ENCODE assay signal across 8 cellular contexts in the genomic region with DNA sequence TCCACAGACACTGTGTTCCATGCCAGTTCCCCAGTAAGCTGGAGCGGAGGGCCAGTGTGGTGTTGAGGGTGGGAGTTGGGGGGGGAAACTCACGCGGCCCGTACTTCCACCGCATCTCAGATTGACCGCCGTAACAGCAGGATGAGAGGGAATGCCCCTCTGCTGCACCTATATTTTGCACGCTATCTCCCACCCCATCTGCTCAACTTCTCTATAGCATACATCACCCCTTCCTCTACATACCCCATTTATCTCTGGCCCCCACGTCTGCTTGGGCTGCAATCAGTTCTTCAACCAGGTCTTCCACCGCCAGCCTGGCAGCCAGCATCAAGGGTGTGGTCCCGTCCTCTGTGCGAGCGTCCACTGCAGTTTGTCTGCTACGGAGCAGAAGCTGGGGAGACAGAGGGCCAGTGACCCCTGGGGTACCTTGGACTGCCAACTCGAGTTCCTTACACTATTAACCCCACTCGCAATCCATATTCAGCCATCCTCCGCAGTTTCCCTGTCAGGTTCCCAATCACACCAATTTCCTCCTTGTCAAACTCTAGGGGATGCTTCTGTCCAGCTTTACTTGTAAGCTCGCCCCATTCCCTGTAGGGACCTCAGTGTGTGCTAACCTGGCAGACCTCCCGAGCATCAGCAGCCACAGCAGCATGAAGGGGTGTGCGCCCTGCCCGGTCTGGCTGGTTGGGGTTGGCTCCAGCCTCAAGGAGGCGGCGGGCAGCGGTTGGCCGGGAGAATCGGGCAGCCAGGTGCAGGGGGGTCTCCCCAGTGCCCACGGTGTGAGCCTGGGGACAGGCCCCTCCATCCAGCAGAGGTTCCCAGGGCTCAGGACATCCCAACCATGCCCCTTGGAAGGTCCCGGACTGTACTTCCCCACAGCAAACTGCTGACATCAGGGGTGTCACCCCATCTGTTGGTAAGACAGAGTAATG. TPM values are rescaled to one million over a fixed set of nuclear protein-coding genes. Genes with fewer than 3 reads are reported as not detected.
A peak's percentile ranks its signal among the peaks of the same experiment; 100 is the strongest.
DNase-seq lines count a peak whose midpoint lies in the region; ATAC-seq and TF ChIP-seq lines count a peak whose summit lies in the region.

No MANE protein-coding gene starts in this region.

- peak overlapping the region; percentile 86 for H3K4me2 ChIP-seq in smooth muscle cell

- no peaks in the 10 kb centered on the region for H3K36me3 ChIP-seq in iPS-18a (ENCODE audit: control insufficient read depth, low read depth, low read length)
- H3K36me3 ChIP-seq in smooth muscle cell (ENCODE audit: low read depth), result no peaks in the 10 kb centered on the region

- no peaks in the 10 kb centered on the region for H3K36me3 Mint-ChIP-seq in stimulated activated naive CD8-positive, alpha-beta T cell treated with anti-CD3 and anti-CD28 coated beads, Interleukin-15, Interleukin-2, amounts not matched to agents 100 ng/mL and 50 ng/mL, for 24 hours (ENCODE audit: low read depth)

- H3K4me1 ChIP-seq in iPS-18a (ENCODE audit: control insufficient read depth, low read depth, low read length) (peaks cover 25% of the 10 kb centered on the region), smooth muscle cell (ENCODE audit: low read depth) (peaks cover 18% of the 10 kb centered on the region)

- peaks cover 23% of the 10 kb centered on the region for H3F3A ChIP-seq in smooth muscle cell (ENCODE audit: low read depth)

- no peaks in the 10 kb centered on the region for H3K79me2 ChIP-seq in smooth muscle cell (ENCODE audit: low read depth)

- WGBS in smooth muscle cell (ENCODE audit: low lambda C conversion rate), result 68% methylated on average over 26 of the region's 28 CpGs

- no peaks in the 10 kb centered on the region for H3K27me3 ChIP-seq in iPS-18a (ENCODE audit: control insufficient read depth, insufficient read depth, low read length)
- H3K27me3 ChIP-seq in smooth muscle cell (ENCODE audit: low read depth), result no peaks in the 10 kb centered on the region

- DNase-seq in stimulated activated naive CD8-positive, alpha-beta T cell treated with anti-CD3 and anti-CD28 coated beads, Interleukin-15, Interleukin-2, amounts not matched to agents 100 U/mL and 50 U/mL, for 24 hours, result no peak
- DNase-seq in smooth muscle cell (lab: John Stamatoyannopoulos, UW; ENCODE audit: unreplicated experiment), result no peak
- DNase-seq in NCI-H510A treated with DMSO at 0.1 percent for 48 hours (lab: John Stamatoyannopoulos, UW), result no peak

- H3K4me1 Mint-ChIP-seq in stimulated activated naive CD8-positive, alpha-beta T cell treated with anti-CD3 and anti-CD28 coated beads, Interleukin-15, Interleukin-2, amounts not matched to agents 100 ng/mL and 50 ng/mL, for 24 hours (ENCODE audit: low read depth), result peaks cover 40% of the 10 kb centered on the region

- H3K9me3 Mint-ChIP-seq in stimulated activated naive CD8-positive, alpha-beta T cell treated with anti-CD3 and anti-CD28 coated beads, Interleukin-15, Interleukin-2, amounts not matched to agents 100 ng/mL and 50 ng/mL, for 24 hours, result no peaks in the 10 kb centered on the region

- H3K27ac Mint-ChIP-seq in stimulated activated naive CD8-positive, alpha-beta T cell treated with anti-CD3 and anti-CD28 coated beads, Interleukin-15, Interleukin-2, amounts not matched to agents 100 ng/mL and 50 ng/mL, for 24 hours, result peak overlapping the region; percentile 98

- peak overlapping the region; percentile 100 for H3K27ac ChIP-seq in angular gyrus (ENCODE audit: low read depth, low read length)
- H3K27ac ChIP-seq in iPS-18a (ENCODE audit: low read length), result peak overlapping the region; percentile 94
- H3K27ac ChIP-seq in smooth muscle cell (ENCODE audit: low read depth), result peak overlapping the region; percentile 99

- H3K4me3 ChIP-seq in iPS-18a (ENCODE audit: low read length) (peak overlapping the region; percentile 77), smooth muscle cell (peak overlapping the region; percentile 73)

- no peaks in the 10 kb centered on the region for H3K27me3 Mint-ChIP-seq in stimulated activated naive CD8-positive, alpha-beta T cell treated with anti-CD3 and anti-CD28 coated beads, Interleukin-15, Interleukin-2, amounts not matched to agents 100 ng/mL and 50 ng/mL, for 24 hours

- H4K20me1 ChIP-seq in smooth muscle cell (ENCODE audit: low read depth), result no peaks in the 10 kb centered on the region

- H3K9ac ChIP-seq in iPS-18a (ENCODE audit: low read length) (peak overlapping the region; percentile 96), smooth muscle cell (ENCODE audit: low read depth) (peak overlapping the region; percentile 97)

- no peak for TF ChIP-seq CTCF in smooth muscle cell (IDR thresholded peaks at IDR 0.05; ENCODE audit: borderline replicate concordance, insufficient read depth, poor library complexity, severe bottlenecking)

- H3K9me3 ChIP-seq in iPS-18a (ENCODE audit: control insufficient read depth, low read depth, low read length) (no peaks in the 10 kb centered on the region), smooth muscle cell (replicated peaks; ENCODE audit: low read depth) (no peaks in the 10 kb centered on the region)

- H3K4me3 Mint-ChIP-seq in stimulated activated naive CD8-positive, alpha-beta T cell treated with anti-CD3 and anti-CD28 coated beads, Interleukin-15, Interleukin-2, amounts not matched to agents 100 ng/mL and 50 ng/mL, for 24 hours, result peak overlapping the region; percentile 95

- ATAC-seq in stimulated activated naive CD8-positive, alpha-beta T cell treated with anti-CD3 and anti-CD28 coated beads, Interleukin-15, Interleukin-2, amounts not matched to agents 100 U/mL and 50 U/mL, for 24 hours, result no peak
- ATAC-seq in GM19023 (IDR thresholded peaks at IDR 0.05; ENCODE audit: unreplicated experiment), result no peak
- no peak for ATAC-seq in GM18517 (IDR thresholded peaks at IDR 0.05; ENCODE audit: unreplicated experiment)

- H2AFZ ChIP-seq in smooth muscle cell (ENCODE audit: low read depth), result no peak overlapping the region

RNA-seq across cellular contexts. Expression of gene GPSM3, which starts 4.5 kb away (rescaled TPM):
- total RNA-seq in smooth muscle cell, result 4.8 and 5.3 TPM in 2 replicates
- polyA plus RNA-seq in smooth muscle cell, result 14.2 and 15.6 TPM in 2 replicates

RNA-seq across cellular contexts. Expression of gene PBX2, which starts 6.9 kb away (rescaled TPM):
- 33.2 and 43.6 TPM in 2 replicates for total RNA-seq in smooth muscle cell
- polyA plus RNA-seq in smooth muscle cell, result 11.6 and 14.0 TPM in 2 replicates

RNA-seq across cellular contexts. Expression of gene AGER, which starts 12.9 kb away (rescaled TPM):
- 0.81 and 2.6 TPM in 2 replicates for total RNA-seq in smooth muscle cell
- 2.5 and 6.4 TPM in 2 replicates for polyA plus RNA-seq in smooth muscle cell

RNA-seq across cellular contexts. Expression of gene RNF5, which starts 18.7 kb away (rescaled TPM):
- 49.3 and 58.1 TPM in 2 replicates for total RNA-seq in smooth muscle cell
- polyA plus RNA-seq in smooth muscle cell, result 74.0 and 75.9 TPM in 2 replicates

RNA-seq across cellular contexts. Expression of gene AGPAT1, which starts 21.1 kb away (rescaled TPM):
- total RNA-seq in smooth muscle cell, result 60.5 and 71.1 TPM in 2 replicates
- 51.8 and 52.4 TPM in 2 replicates for polyA plus RNA-seq in smooth muscle cell
